23 cellular contexts compared by ENCODE assay signal in the genomic region with DNA sequence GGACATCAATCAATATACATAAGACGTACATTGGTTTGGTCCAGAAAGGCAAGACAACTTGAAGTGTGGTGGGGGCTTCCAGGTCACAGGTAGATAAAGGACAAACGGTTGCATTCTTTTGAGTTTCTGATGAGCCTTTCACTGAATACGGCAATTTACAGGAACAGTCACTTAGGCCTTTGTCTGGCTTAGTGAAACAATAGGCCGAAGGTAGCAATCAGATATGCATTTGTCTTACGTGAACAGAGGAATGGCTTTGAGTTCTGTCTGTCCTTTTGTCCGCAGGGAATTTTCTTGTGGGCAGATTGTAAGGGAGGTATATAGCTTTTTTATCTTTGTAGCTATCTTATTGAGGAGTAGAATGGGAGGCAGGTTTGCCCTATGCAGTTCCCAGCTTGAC. TPM values are rescaled to one million over a fixed set of nuclear protein-coding genes. Genes with fewer than 3 reads are reported as not detected.
A peak's percentile ranks its signal among the peaks of the same experiment; 100 is the strongest.
DNase-seq lines count a peak whose midpoint lies in the region; ATAC-seq and TF ChIP-seq lines count a peak whose summit lies in the region.
"Had no signal": no experiment of that assay in that cellular context is flagged by ENCODE, and none has a peak within 500 bp of the region (broad histone marks: within the 10 kb centered on the region; RNA-seq: fewer than 3 reads in every experiment).

No MANE protein-coding gene starts in this region.

- H3K4me2 ChIP-seq in GM23338 = peak overlapping the region; percentile 53; the same call in 1 of the 2 replicates

- CTCF ChIA-PET in activated CD4-positive, alpha-beta memory T cell treated with anti-CD3 and anti-CD28 coated beads, Interleukin-2, amount 10 ng/mL, durations not matched to agents 7 days and 5 days (lab: Charles Lee) = interaction anchor here (1.4 kb wide), 1 partner anchor 39 kb away, joined by 5 read pairs; no protein-coding TSS in a partner anchor

- POLR2A ChIA-PET in activated CD4-positive, alpha-beta memory T cell treated with anti-CD3 and anti-CD28 coated beads, Interleukin-2, amount 10 ng/mL, durations not matched to agents 7 days and 5 days (lab: Charles Lee) = interaction anchor here (0.6 kb wide), 1 partner anchor 292 kb away, joined by 3 read pairs; no protein-coding TSS in a partner anchor

- DNase-seq in GM23338 (ENCODE audit: low spot score) (peak; percentile 26), mesothelial cell of epicardium (ENCODE audit: low spot score in 2 of 2, unreplicated experiment in 2 of 2) (no peak), NOMO-1 (lab: John Stamatoyannopoulos, UW; ENCODE audit: unreplicated experiment in 2 of 2) (no peak), iPS-NIHi11 (ENCODE audit: low spot score) (no peak)
- no peak for DNase-seq in activated CD4-positive, alpha-beta memory T cell treated with anti-CD3 and anti-CD28 coated beads, Interleukin-2, amount 10 ng/mL, durations not matched to agents 7 days and 5 days
- DNase-seq: C1 segment of cervical spinal cord; CD8-positive, alpha-beta T cell; DMS 273 treated with DMSO at 0.1 percent for 48 hours; DMS79; EL; GF-D8; H7; Karpas-422; NCI-H1092 treated with DMSO at 0.1 percent for 48 hours; NCI-H187; NCI-H446; NCI-H774; Right ventricle myocardium superior; RPMI8226 had no signal

- H2AFZ ChIP-seq in GM23338 = 0 out of 2 replicates have a peak overlapping the region, but pooled peaks have one; percentile 29

- H3K4me1 ChIP-seq in GM23338 (ENCODE audit: insufficient read depth) = peaks cover 17% of the 10 kb centered on the region
- H3K4me1 ChIP-seq: SJSA1 had no signal

- H3K9me2 ChIP-seq in GM23338 (ENCODE audit: insufficient read depth) = no peaks in the 10 kb centered on the region

- no peak overlapping the region for H3K27ac ChIP-seq in GM23338 (ENCODE audit: low read depth)
- H3K27ac ChIP-seq: SJSA1 had no signal

- H3K27me3 Mint-ChIP-seq in GM23338 (ENCODE audit: insufficient read depth, low read depth, poor library complexity) (no peaks in the 10 kb centered on the region), brain (peaks cover 4% of the 10 kb centered on the region), mesothelial cell of epicardium (ENCODE audit: low read depth) (no peaks in the 10 kb centered on the region)
- H3K27me3 Mint-ChIP-seq in activated CD4-positive, alpha-beta memory T cell treated with anti-CD3 and anti-CD28 coated beads, Interleukin-2, amount 10 ng/mL, durations not matched to agents 7 days and 5 days = no peaks in the 10 kb centered on the region

- H3K9me3 Mint-ChIP-seq in GM23338 = no peaks in the 10 kb centered on the region
- no peaks in the 10 kb centered on the region for H3K9me3 Mint-ChIP-seq in brain
- no peaks in the 10 kb centered on the region for H3K9me3 Mint-ChIP-seq in mesothelial cell of epicardium
- H3K9me3 Mint-ChIP-seq in activated CD4-positive, alpha-beta memory T cell treated with anti-CD3 and anti-CD28 coated beads, Interleukin-2, amount 10 ng/mL, durations not matched to agents 7 days and 5 days = no peaks in the 10 kb centered on the region
- H3K9me3 Mint-ChIP-seq: CD8-positive, alpha-beta T cell had no signal

- H3K4me1 Mint-ChIP-seq in GM23338 (peaks cover 18% of the 10 kb centered on the region), brain (peaks cover 44% of the 10 kb centered on the region), mesothelial cell of epicardium (peaks cover 35% of the 10 kb centered on the region)
- no peaks in the 10 kb centered on the region for H3K4me1 Mint-ChIP-seq in activated CD4-positive, alpha-beta memory T cell treated with anti-CD3 and anti-CD28 coated beads, Interleukin-2, amount 10 ng/mL, durations not matched to agents 7 days and 5 days

- H3K79me2 ChIP-seq in GM23338 (replicated peaks; ENCODE audit: insufficient read depth) = no peaks in the 10 kb centered on the region

- ATAC-seq in GM23338 (no peak; the same call in 2 of the 3 replicates), GM21447 (IDR thresholded peaks at IDR 0.05; ENCODE audit: unreplicated experiment) (no peak)
- ATAC-seq: CD8-positive, alpha-beta T cell; HepG2 had no signal

- no peak for TF ChIP-seq CTCF in GM23338 (conservative IDR thresholded peaks at IDR 0.05; ENCODE audit: low read depth in 2 of 2)
- TF ChIP-seq CTCF in brain (conservative IDR thresholded peaks at IDR 0.05) = no peak
- TF ChIP-seq CTCF in mesothelial cell of epicardium (IDR thresholded peaks at IDR 0.05; ENCODE audit: unreplicated experiment) = no peak

- H3K4me3 ChIP-seq in GM23338 = no peak overlapping the region
- H3K4me3 ChIP-seq: SJSA1 had no signal

- no peaks in the 10 kb centered on the region for H3F3A ChIP-seq in GM23338 (replicated peaks; ENCODE audit: low read depth)

- H3K36me3 Mint-ChIP-seq in GM23338 (ENCODE audit: low read depth) (no peaks in the 10 kb centered on the region), brain (no peaks in the 10 kb centered on the region), mesothelial cell of epicardium (no peaks in the 10 kb centered on the region)
- H3K36me3 Mint-ChIP-seq in activated CD4-positive, alpha-beta memory T cell treated with anti-CD3 and anti-CD28 coated beads, Interleukin-2, amount 10 ng/mL, durations not matched to agents 7 days and 5 days (ENCODE audit: low read depth) = no peaks in the 10 kb centered on the region
- H3K36me3 Mint-ChIP-seq: CD8-positive, alpha-beta T cell had no signal

- no peaks in the 10 kb centered on the region for H3K27me3 ChIP-seq in GM23338 (ENCODE audit: insufficient read depth)
- H3K27me3 ChIP-seq: SJSA1 had no signal

- H3K36me3 ChIP-seq in GM23338 (ENCODE audit: insufficient read depth) = no peaks in the 10 kb centered on the region
- H3K36me3 ChIP-seq: SJSA1 had no signal

- H3K27ac Mint-ChIP-seq in GM23338 = 0 out of 2 replicates have a peak overlapping the region, but pooled peaks have one; percentile 22
- peak overlapping the region in 3 of 5 experiments; percentile 41 to 80 (median 67) for H3K27ac Mint-ChIP-seq in brain
- H3K27ac Mint-ChIP-seq in mesothelial cell of epicardium = peak overlapping the region; percentile 49
- no peak overlapping the region for H3K27ac Mint-ChIP-seq in activated CD4-positive, alpha-beta memory T cell treated with anti-CD3 and anti-CD28 coated beads, Interleukin-2, amount 10 ng/mL, durations not matched to agents 7 days and 5 days
- H3K27ac Mint-ChIP-seq: CD8-positive, alpha-beta T cell had no signal

- H3K4me3 Mint-ChIP-seq in GM23338 (no peak overlapping the region), brain (no peak overlapping the region), mesothelial cell of epicardium (no peak overlapping the region)
- H3K4me3 Mint-ChIP-seq in activated CD4-positive, alpha-beta memory T cell treated with anti-CD3 and anti-CD28 coated beads, Interleukin-2, amount 10 ng/mL, durations not matched to agents 7 days and 5 days = no peak overlapping the region
- H3K4me3 Mint-ChIP-seq: CD8-positive, alpha-beta T cell had no signal

- no peaks in the 10 kb centered on the region for H4K20me1 ChIP-seq in GM23338 (replicated peaks; ENCODE audit: insufficient read depth)

RNA-seq across cellular contexts. Expression of gene STN1, which starts 10.8 kb away (rescaled TPM):
- 11.3 and 13.9 TPM in 2 replicates for total RNA-seq in GM23338 (2014; rRNA removed; shearing (Covaris generic))
- polyA plus RNA-seq in GM23338 (2016; fragmentation: Nextera tagmentation; extraction: Ambion mirVana) (6.7 and 7.2 TPM in 2 replicates), brain (ENCODE audit: insufficient read depth, low read depth, low replicate concordance) (16.9 TPM)
- total RNA-seq in mesothelial cell of epicardium = 14.0 to 14.5 TPM (median 14.2 TPM) in 3 replicates
- 10 to 100 TPM; 55.1 to 56.8 TPM for total RNA-seq in activated CD4-positive, alpha-beta memory T cell treated with anti-CD3 and anti-CD28 coated beads, Interleukin-2, amount 10 ng/mL, durations not matched to agents 7 days and 5 days

RNA-seq across cellular contexts. Expression of gene SLK, which starts 38.2 kb away (rescaled TPM):
- 21.5 and 25.8 TPM in 2 replicates for total RNA-seq in GM23338 (2014; rRNA removed; shearing (Covaris generic))
- polyA plus RNA-seq in GM23338 (2016; fragmentation: Nextera tagmentation; extraction: Ambion mirVana) (7.1 and 8.4 TPM in 2 replicates), brain (ENCODE audit: insufficient read depth, low read depth, low replicate concordance) (4.3 TPM)
- 29.3 to 30.2 TPM (median 29.7 TPM) in 3 replicates for total RNA-seq in mesothelial cell of epicardium
- 10 to 100 TPM; 32.7 to 36.3 TPM for total RNA-seq in activated CD4-positive, alpha-beta memory T cell treated with anti-CD3 and anti-CD28 coated beads, Interleukin-2, amount 10 ng/mL, durations not matched to agents 7 days and 5 days
